8 cellular contexts compared by ENCODE assay signal in genomic region chr20:63628246-63628975, GRCh38. TPM values are rescaled to one million over a fixed set of nuclear protein-coding genes. Genes with fewer than 3 reads are reported as not detected.
DNase-seq lines count a peak whose midpoint lies in the region; ATAC-seq and TF ChIP-seq lines count a peak whose summit lies in the region.

No MANE protein-coding gene starts in this region.

- H3K36me3 ChIP-seq in brain microvascular endothelial cell (replicated peaks): no peaks in the 10 kb centered on the region

- DNase-seq in GM10266 (ENCODE audit: extremely low spot score) (peak; percentile 75), NCI-H146 (lab: John Stamatoyannopoulos, UW) (peak; percentile 93), SW 1271 (lab: John Stamatoyannopoulos, UW) (peak; percentile 77 to 94), brain microvascular endothelial cell (peak; percentile 52), left colon (peak; percentile 69 to 73), hippocampal formation (lab: John Stamatoyannopoulos, UW) (no peak)
- DNase-seq in stimulated activated CD4-positive, alpha-beta T cell treated with anti-CD3 and anti-CD28 coated beads, Interleukin-1b, Interleukin-23, amount 100 ng/mL, for 48 hours: peak; percentile 80

- H3K27ac ChIP-seq in brain microvascular endothelial cell: peak overlapping the region; percentile 27

- intact Hi-C loops in left colon (cut with DNase I, micrococcal nuclease): no loop called here

- peak overlapping the region; percentile 87 for H3K4me3 ChIP-seq in brain microvascular endothelial cell (ENCODE audit: low read depth, low read length)

- ATAC-seq in left colon: peak; percentile 64
- ATAC-seq in HG03095 (IDR thresholded peaks at IDR 0.05; ENCODE audit: unreplicated experiment): no peak

- H3K27me3 ChIP-seq in brain microvascular endothelial cell (replicated peaks): no peaks in the 10 kb centered on the region

- in situ Hi-C loops in brain microvascular endothelial cell (cut with HindIII; ENCODE audit: low pct_ligation_motif_present, low sequenced_read_pairs): no loop called here

- TF ChIP-seq CTCF in GM10266 (IDR thresholded peaks at IDR 0.05; ENCODE audit: control insufficient read depth, insufficient read depth, low read depth, missing control alignments) (no peak), brain microvascular endothelial cell (IDR thresholded peaks at IDR 0.05; ENCODE audit: low read depth, low read length, missing control alignments) (no peak)

RNA-seq across cellular contexts. Expression of gene GMEB2, which starts 1.5 kb away (rescaled TPM):
- total RNA-seq in left colon: 10 to 100 TPM in 1 of 2 donors, 1 to 10 TPM in 1; 9.7 to 11.6 TPM

RNA-seq across cellular contexts. Expression of gene STMN3, which starts 24.8 kb away (rescaled TPM):
- 1 to 10 TPM; 2.9 to 5.5 TPM for total RNA-seq in left colon

RNA-seq across cellular contexts. Expression of gene RTEL1, which starts 29.7 kb away (rescaled TPM):
- total RNA-seq in left colon: 10 to 100 TPM; 16.9 to 34.6 TPM

RNA-seq across cellular contexts. Expression of gene HELZ2, which starts 54.4 kb away (rescaled TPM):
- total RNA-seq in left colon: 10 to 100 TPM; 39.2 to 43.0 TPM

Comparison
In these comparisons a context has a peak if more than half of its experiments do, and no peak if none do; other contexts are left out.
1. DNase-seq: peak in GM10266 (single experiment), NCI-H146 (single experiment), SW 1271 (2 of 2), brain microvascular endothelial cell (single experiment), left colon (2 of 2) and stimulated activated CD4-positive, alpha-beta T cell treated with anti-CD3 and anti-CD28 coated beads, Interleukin-1b, Interleukin-23, amount 100 ng/mL, for 48 hours (single experiment); none in hippocampal formation (0 of 2).